Comparison of ENCODE assay signal across 10 cellular contexts in genomic region chr10:104334965-104335650, GRCh38. TPM values are rescaled to one million over a fixed set of nuclear protein-coding genes. Genes with fewer than 3 reads are reported as not detected.
A peak's percentile ranks its signal among the peaks of the same experiment; 100 is the strongest.
DNase-seq lines count a peak whose midpoint lies in the region; ATAC-seq, FAIRE-seq and TF ChIP-seq lines count a peak whose summit lies in the region.
"Had no signal": no experiment of that assay in that cellular context is flagged by ENCODE, and none has a peak within 500 bp of the region (broad histone marks: within the 10 kb centered on the region; RNA-seq: fewer than 3 reads in every experiment).

No MANE protein-coding gene starts in this region.

- peaks cover 0 to 3% of the 10 kb centered on the region in 2 donors for H3K36me3 ChIP-seq in kidney (ENCODE audit: control insufficient read depth in 1 of 2, insufficient read depth in 2 of 2, low read length in 2 of 2)
- H3K36me3 ChIP-seq in tibial artery = no peaks in the 10 kb centered on the region
- H3K36me3 ChIP-seq: pancreas had no signal

- FAIRE-seq in kidney (lab: Jason Lieb, UNC) = no peak
- FAIRE-seq in frontal cortex (lab: Jason Lieb, UNC) = no peak
- FAIRE-seq: pancreas had no signal

- H3K27ac ChIP-seq in kidney (ENCODE audit: low read depth in 2 of 2, low read length in 2 of 2) (peak overlapping the region; percentile 55 to 62), tibial artery (peak overlapping the region; percentile 80 to 98)
- H3K27ac ChIP-seq: pancreas had no signal

- H3K27me3 ChIP-seq in tibial artery = no peaks in the 10 kb centered on the region
- H3K27me3 ChIP-seq: pancreas had no signal

- peak overlapping the region; percentile 97 for H3K4me3 Mint-ChIP-seq in activated CD4-positive, alpha-beta T cell treated with anti-CD3 and anti-CD28 coated beads, Interleukin-2, amount 10 ng/mL, durations not matched to agents 24 days and 14 days
- peak overlapping the region; percentile 95 for H3K4me3 Mint-ChIP-seq in activated T-cell treated with anti-CD3 and anti-CD28 coated beads, Interleukin-2, amount 50 U/mL, for 4 hours

- peaks cover 18% of the 10 kb centered on the region for H3K36me3 Mint-ChIP-seq in activated CD4-positive, alpha-beta T cell treated with anti-CD3 and anti-CD28 coated beads, Interleukin-2, amount 10 ng/mL, durations not matched to agents 24 days and 14 days (ENCODE audit: low read depth)
- H3K36me3 Mint-ChIP-seq in activated T-cell treated with anti-CD3 and anti-CD28 coated beads, Interleukin-2, amount 50 U/mL, for 4 hours (ENCODE audit: insufficient read depth) = peaks cover 13% of the 10 kb centered on the region

- peaks cover 74% of the 10 kb centered on the region for H3K4me1 Mint-ChIP-seq in activated CD4-positive, alpha-beta T cell treated with anti-CD3 and anti-CD28 coated beads, Interleukin-2, amount 10 ng/mL, durations not matched to agents 24 days and 14 days
- peaks cover 78% of the 10 kb centered on the region for H3K4me1 Mint-ChIP-seq in activated T-cell treated with anti-CD3 and anti-CD28 coated beads, Interleukin-2, amount 50 U/mL, for 4 hours (ENCODE audit: low read depth)

- H3K9ac ChIP-seq in kidney (ENCODE audit: low read length in 2 of 2) = peak overlapping the region in 1 of 2 donors; percentile 23

- peaks cover 3% of the 10 kb centered on the region for H3K27me3 Mint-ChIP-seq in activated CD4-positive, alpha-beta T cell treated with anti-CD3 and anti-CD28 coated beads, Interleukin-2, amount 10 ng/mL, durations not matched to agents 24 days and 14 days
- H3K27me3 Mint-ChIP-seq in activated T-cell treated with anti-CD3 and anti-CD28 coated beads, Interleukin-2, amount 50 U/mL, for 4 hours (ENCODE audit: low read depth) = no peaks in the 10 kb centered on the region

- intact Hi-C loops in activated CD4-positive, alpha-beta T cell treated with anti-CD3 and anti-CD28 coated beads, Interleukin-2, amount 10 ng/mL, durations not matched to agents 24 days and 14 days (cut with micrococcal nuclease) = loop anchor here (5.0 to 10.0 kb wide), 2 partner anchors 213 to 420 kb away; partner anchors contain the start of genes SFR1 and STN1
- intact Hi-C loops in kidney (cut with DNase I) = no loop called here
- intact Hi-C loops in tibial artery (cut with DNase I; ENCODE audit: low total_unique reads) = no loop called here

- ATAC-seq in activated T-cell treated with anti-CD3 and anti-CD28 coated beads, Interleukin-2, amount 50 U/mL, for 4 hours = no peak
- ATAC-seq in GM21515 (IDR thresholded peaks at IDR 0.05; ENCODE audit: unreplicated experiment) (no peak), GM19351 (IDR thresholded peaks at IDR 0.05; ENCODE audit: unreplicated experiment) (no peak)
- ATAC-seq: pancreas had no signal

- H3K9me3 ChIP-seq in kidney (ENCODE audit: control insufficient read depth in 1 of 2, low read length in 2 of 2) (no peaks in the 10 kb centered on the region), tibial artery (no peaks in the 10 kb centered on the region)
- H3K9me3 ChIP-seq: pancreas had no signal

- DNase-seq in activated CD4-positive, alpha-beta T cell treated with anti-CD3 and anti-CD28 coated beads, Interleukin-2, amount 10 ng/mL, durations not matched to agents 24 days and 14 days = no peak
- no peak for DNase-seq in activated CD4-positive, alpha-beta T cell treated with anti-CD3 and anti-CD28 coated beads, Interleukin-2, amount 50 U/mL, for 48 hours
- no peak for DNase-seq in activated T-cell treated with anti-CD3 and anti-CD28 coated beads, Interleukin-2, amount 50 U/mL, for 4 hours
- DNase-seq in kidney = no peak
- no peak for DNase-seq in tibial artery
- no peak for DNase-seq in frontal cortex (ENCODE audit: low spot score in 2 of 2)
- DNase-seq: NCI-H82 had no signal

- H3K27ac Mint-ChIP-seq in activated CD4-positive, alpha-beta T cell treated with anti-CD3 and anti-CD28 coated beads, Interleukin-2, amount 10 ng/mL, durations not matched to agents 24 days and 14 days = peak overlapping the region; percentile 55

- no peaks in the 10 kb centered on the region for H3K9me3 Mint-ChIP-seq in activated CD4-positive, alpha-beta T cell treated with anti-CD3 and anti-CD28 coated beads, Interleukin-2, amount 10 ng/mL, durations not matched to agents 24 days and 14 days
- no peaks in the 10 kb centered on the region for H3K9me3 Mint-ChIP-seq in activated T-cell treated with anti-CD3 and anti-CD28 coated beads, Interleukin-2, amount 50 U/mL, for 4 hours

- no peak for TF ChIP-seq CTCF in kidney (IDR thresholded peaks at IDR 0.05; ENCODE audit: borderline replicate concordance, extremely low read depth, insufficient read depth)
- TF ChIP-seq CTCF in tibial artery (IDR thresholded peaks at IDR 0.05) = no peak

- peak overlapping the region; percentile 81 to 82 for H3K4me3 ChIP-seq in kidney (ENCODE audit: low read length in 2 of 2)
- H3K4me3 ChIP-seq in tibial artery = peak overlapping the region; percentile 63 to 86
- H3K4me3 ChIP-seq: pancreas had no signal

- H3K4me1 ChIP-seq in kidney (ENCODE audit: control insufficient read depth in 1 of 2, insufficient read depth in 1 of 2, low read depth in 1 of 2, low read length in 2 of 2) (peaks cover 32 to 47% of the 10 kb centered on the region in 2 donors), tibial artery (peaks cover 8 to 73% (median 65%) of the 10 kb centered on the region in 4 donors)

RNA-seq across cellular contexts. Expression of gene ITPRIP, which starts 3.2 kb away (rescaled TPM):
- 14.7 and 15.4 TPM in 2 replicates for total RNA-seq in activated CD4-positive, alpha-beta T cell treated with anti-CD3 and anti-CD28 coated beads, Interleukin-2, amount 10 ng/mL, durations not matched to agents 24 days and 14 days
- total RNA-seq in activated T-cell treated with anti-CD3 and anti-CD28 coated beads, Interleukin-2, amount 50 U/mL, for 4 hours = 10 to 100 TPM; 18.1 to 21.9 (median 19.5) TPM
- total RNA-seq in kidney (21.6 TPM), frontal cortex (1.2 TPM)
- 9.0 TPM for polyA plus RNA-seq in kidney (ENCODE audit: insufficient read depth, low read depth, low replicate concordance)

RNA-seq across cellular contexts. Expression of gene CFAP58, which starts 18.5 kb away (rescaled TPM):
- total RNA-seq in activated CD4-positive, alpha-beta T cell treated with anti-CD3 and anti-CD28 coated beads, Interleukin-2, amount 10 ng/mL, durations not matched to agents 24 days and 14 days = 0.16 and 0.19 TPM in 2 replicates
- total RNA-seq in activated T-cell treated with anti-CD3 and anti-CD28 coated beads, Interleukin-2, amount 50 U/mL, for 4 hours = not detected
- total RNA-seq in kidney = 0.35 TPM
- 0.19 TPM for polyA plus RNA-seq in kidney (ENCODE audit: insufficient read depth, low read depth, low replicate concordance)
- 1.2 TPM for total RNA-seq in frontal cortex
